ENCODE assay signal across 7 cellular contexts in genomic region chr16:23505180-23505665, GRCh38. TPM values are rescaled to one million over a fixed set of nuclear protein-coding genes. Genes with fewer than 3 reads are reported as not detected.
DNase-seq lines count a peak whose midpoint lies in the region; ATAC-seq, FAIRE-seq and TF ChIP-seq lines count a peak whose summit lies in the region.

No MANE protein-coding gene starts in this region.

- no peaks in the 10 kb centered on the region for H3K27me3 Mint-ChIP-seq in effector memory CD8-positive, alpha-beta T cell

- peaks cover 49% of the 10 kb centered on the region for H3K36me3 Mint-ChIP-seq in effector memory CD8-positive, alpha-beta T cell (ENCODE audit: insufficient read depth)

- H3K9ac ChIP-seq in Karpas-422 (ENCODE audit: low read length), result 0 out of 2 replicates have a peak overlapping the region, but pooled peaks have one; percentile 63
- H3K9ac ChIP-seq in smooth muscle cell (ENCODE audit: low read depth), result no peak overlapping the region

- peaks cover 100% of the 10 kb centered on the region for H3K79me2 ChIP-seq in Karpas-422 (ENCODE audit: low read length)
- peaks cover 84% of the 10 kb centered on the region for H3K79me2 ChIP-seq in smooth muscle cell (ENCODE audit: low read depth)

- peak; percentile 4 for ATAC-seq in GM19452 (IDR thresholded peaks at IDR 0.05; ENCODE audit: unreplicated experiment)
- ATAC-seq in effector memory CD8-positive, alpha-beta T cell (replicated peaks), result peak; percentile 18

- H3K27me3 ChIP-seq in Karpas-422 (ENCODE audit: low read length) (no peaks in the 10 kb centered on the region), smooth muscle cell (ENCODE audit: low read depth) (no peaks in the 10 kb centered on the region)

- no peak for DNase-seq in Karpas-422
- DNase-seq in effector memory CD8-positive, alpha-beta T cell, result no peak
- DNase-seq in smooth muscle cell (lab: John Stamatoyannopoulos, UW; ENCODE audit: unreplicated experiment), result no peak
- DNase-seq in T1000 (lab: John Stamatoyannopoulos, UW), result no peak
- no peak for DNase-seq in NCI-H510A (lab: John Stamatoyannopoulos, UW)
- no peak for DNase-seq in GM12892 (ENCODE audit: insufficient read length)

- no peaks in the 10 kb centered on the region for H3K9me3 Mint-ChIP-seq in effector memory CD8-positive, alpha-beta T cell

- TF ChIP-seq CTCF in smooth muscle cell (IDR thresholded peaks at IDR 0.05; ENCODE audit: borderline replicate concordance, insufficient read depth, poor library complexity, severe bottlenecking), result no peak

- peaks cover 85% of the 10 kb centered on the region for H3K4me1 ChIP-seq in Karpas-422 (ENCODE audit: low read length)
- H3K4me1 ChIP-seq in smooth muscle cell (ENCODE audit: low read depth), result peaks cover 40% of the 10 kb centered on the region

- H3K4me1 Mint-ChIP-seq in effector memory CD8-positive, alpha-beta T cell (ENCODE audit: low read depth in 2 of 2), result peaks cover 48 to 68% of the 10 kb centered on the region in 2 donors

- H3K4me2 ChIP-seq in Karpas-422 (ENCODE audit: low read depth, low read length, poor library complexity, severe bottlenecking) (peak overlapping the region; percentile 88), smooth muscle cell (peak overlapping the region; percentile 60)

- H3K9me3 ChIP-seq in Karpas-422 (ENCODE audit: low read length) (no peaks in the 10 kb centered on the region), smooth muscle cell (replicated peaks; ENCODE audit: low read depth) (no peaks in the 10 kb centered on the region)

- H3K4me3 Mint-ChIP-seq in effector memory CD8-positive, alpha-beta T cell, result peak overlapping the region; percentile 46 to 54

- no peak for FAIRE-seq in GM12892 (lab: Jason Lieb, UNC)

- WGBS in smooth muscle cell (ENCODE audit: low lambda C conversion rate), result 96% methylated on average over 9 of the region's 9 CpGs

- H3K9me2 ChIP-seq in Karpas-422 (replicated peaks; ENCODE audit: insufficient read depth, low read length), result no peaks in the 10 kb centered on the region

- H3K27ac Mint-ChIP-seq in effector memory CD8-positive, alpha-beta T cell, result peak overlapping the region; percentile 89 to 91

- peaks cover 14% of the 10 kb centered on the region for H3F3A ChIP-seq in smooth muscle cell (ENCODE audit: low read depth)

- peak overlapping the region; percentile 90 for H3K27ac ChIP-seq in Karpas-422 (ENCODE audit: low read length)
- peak overlapping the region; percentile 46 for H3K27ac ChIP-seq in smooth muscle cell (ENCODE audit: low read depth)

- TF ChIP-seq POLR2A in GM12892 (IDR thresholded peaks at IDR 0.05; ENCODE audit: low read depth, low read length), result no peak

- H4K20me1 ChIP-seq in Karpas-422 (ENCODE audit: insufficient read depth, low read depth, low read length), result peaks cover 81% of the 10 kb centered on the region
- H4K20me1 ChIP-seq in smooth muscle cell (ENCODE audit: low read depth), result peaks cover 96% of the 10 kb centered on the region

- H3K36me3 ChIP-seq in Karpas-422 (ENCODE audit: insufficient read depth, low read length) (peaks cover 35% of the 10 kb centered on the region), smooth muscle cell (ENCODE audit: low read depth) (no peaks in the 10 kb centered on the region)

- H2AFZ ChIP-seq in Karpas-422 (ENCODE audit: low read length) (no peak overlapping the region), smooth muscle cell (ENCODE audit: low read depth) (no peak overlapping the region)

- peak overlapping the region; percentile 60; the same call in 1 of the 2 replicates for H3K4me3 ChIP-seq in Karpas-422 (ENCODE audit: low read length)
- no peak overlapping the region for H3K4me3 ChIP-seq in smooth muscle cell

RNA-seq across cellular contexts. Expression of gene GGA2, which starts 5.1 kb away (rescaled TPM):
- 109 and 123 TPM in 2 replicates for total RNA-seq in Karpas-422 (2014; rRNA removed; shearing (Covaris generic); ENCODE audit: low replicate concordance)
- 27.7 and 42.5 TPM in 2 replicates for total RNA-seq in smooth muscle cell
- polyA plus RNA-seq in smooth muscle cell, result 32.2 TPM in 2 replicates
- polyA plus RNA-seq in GM12892 (2012; ENCODE audit: missing spikeins), result 127 TPM

RNA-seq across cellular contexts. Expression of gene EARS2, which starts 51.9 kb away (rescaled TPM):
- total RNA-seq in Karpas-422 (2014; rRNA removed; shearing (Covaris generic); ENCODE audit: low replicate concordance), result 25.5 and 27.9 TPM in 2 replicates
- 14.3 and 32.8 TPM in 2 replicates for total RNA-seq in smooth muscle cell
- 13.0 and 22.8 TPM in 2 replicates for polyA plus RNA-seq in smooth muscle cell
- polyA plus RNA-seq in GM12892 (2012; ENCODE audit: missing spikeins), result 20.7 TPM

RNA-seq across cellular contexts. Expression of gene COG7, which starts 52.2 kb away (rescaled TPM):
- 18.6 and 21.3 TPM in 2 replicates for total RNA-seq in Karpas-422 (2014; rRNA removed; shearing (Covaris generic); ENCODE audit: low replicate concordance)
- 17.2 and 23.3 TPM in 2 replicates for total RNA-seq in smooth muscle cell
- polyA plus RNA-seq in smooth muscle cell, result 17.6 and 20.1 TPM in 2 replicates
- 11.4 TPM for polyA plus RNA-seq in GM12892 (2012; ENCODE audit: missing spikeins)

RNA-seq across cellular contexts. Expression of gene UBFD1, which starts 52.3 kb away (rescaled TPM):
- 43.1 and 69.5 TPM in 2 replicates for total RNA-seq in Karpas-422 (2014; rRNA removed; shearing (Covaris generic); ENCODE audit: low replicate concordance)
- total RNA-seq in smooth muscle cell, result 69.3 and 111 TPM in 2 replicates
- 31.9 and 35.5 TPM in 2 replicates for polyA plus RNA-seq in smooth muscle cell
- 20.8 TPM for polyA plus RNA-seq in GM12892 (2012; ENCODE audit: missing spikeins)
